1 cellular context compared by ENCODE assay signal in genomic region chr22:32858957-32859356, GRCh38.
TF ChIP-seq lines count a peak whose summit lies in the region.

No MANE protein-coding gene starts in this region.

TF ChIP-seq in HepG2, 621 proteins besides CTCF, POLR2A, EP300 and RAD21:
- TF ChIP-seq RBM22 (optimal IDR thresholded peaks at IDR 0.05; ENCODE audit: low read length) (peak; percentile 12), ZNF512 (CRISPR knock-in tag; IDR thresholded peaks at IDR 0.05) (no peak)
TF ChIP-seq in HepG2: peak in this region for 1.
